Comparison of ENCODE assay signal across 7 cellular contexts in the genomic region with DNA sequence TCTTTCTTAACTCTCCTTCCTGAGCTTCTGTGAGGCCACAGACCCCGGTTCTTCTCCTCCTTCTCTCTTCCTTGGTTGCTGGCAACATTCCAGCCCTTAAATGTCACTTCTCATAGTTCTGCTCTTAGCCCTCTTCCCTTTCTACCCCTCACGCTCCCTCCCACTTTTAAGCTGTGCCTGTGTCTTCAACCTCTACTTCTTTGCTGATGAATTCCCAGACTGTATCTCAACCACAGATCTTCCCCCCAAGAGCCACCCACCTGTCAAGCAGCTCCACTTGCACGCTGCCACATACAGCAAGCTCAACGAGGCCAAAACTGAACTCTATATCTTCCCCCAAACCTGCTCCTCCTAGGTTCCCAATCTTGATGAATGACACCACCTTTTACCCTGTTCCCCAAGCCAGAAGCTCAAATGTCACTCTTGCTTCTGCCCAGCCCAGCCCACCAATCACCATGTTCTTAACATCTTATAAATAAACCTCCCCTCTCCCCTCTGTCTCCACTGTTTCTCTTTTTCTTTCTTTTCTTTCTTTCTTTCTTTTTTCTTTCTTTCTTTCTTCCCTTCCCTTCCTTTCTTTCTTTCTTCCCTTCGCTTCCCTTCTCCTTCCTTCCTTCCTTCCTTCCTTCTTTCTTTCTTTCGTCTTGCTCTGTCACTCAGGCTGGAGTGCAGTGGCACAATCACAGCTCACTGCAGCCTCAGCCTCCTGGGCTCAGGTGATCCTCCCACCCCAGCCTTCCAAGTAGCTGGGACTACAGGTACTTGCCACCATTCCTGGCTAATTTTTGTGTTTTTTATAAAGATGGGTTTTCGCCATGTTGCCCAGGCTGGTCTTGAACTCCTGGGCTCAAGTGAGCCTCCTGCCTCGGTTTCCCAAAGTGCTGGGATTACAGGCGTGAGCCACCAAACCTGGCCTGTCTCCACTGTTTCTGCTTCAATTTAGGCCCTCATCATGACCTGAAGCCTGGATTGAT. TPM values are rescaled to one million over a fixed set of nuclear protein-coding genes. Genes with fewer than 3 reads are reported as not detected.
DNase-seq lines count a peak whose midpoint lies in the region; ATAC-seq, FAIRE-seq and TF ChIP-seq lines count a peak whose summit lies in the region.

No MANE protein-coding gene starts in this region.

- no peaks in the 10 kb centered on the region for H3K9me2 ChIP-seq in GM23338 (ENCODE audit: insufficient read depth)

- no peaks in the 10 kb centered on the region for H3K36me3 Mint-ChIP-seq in GM23338 (ENCODE audit: low read depth)

- 67 to 81% (median 71%) methylated on average over 9 of the region's 9 CpGs for WGBS in small intestine, 3 donors

- no peak for DNase-seq in GM23338 (ENCODE audit: low spot score)
- no peak for DNase-seq in RWPE1 (ENCODE audit: low spot score)
- DNase-seq in central memory CD4-positive, alpha-beta T cell, result peak; percentile 23
- peak; percentile 39 for DNase-seq in stimulated activated CD8-positive, alpha-beta memory T cell treated with anti-CD3 and anti-CD28 coated beads, Interleukin-4, amount 100 ng/mL, for 24 hours (ENCODE audit: low read depth)
- DNase-seq in T-helper 9 cell, result no peak
- DNase-seq in omental fat pad (ENCODE audit: low spot score), result no peak
- DNase-seq in small intestine, result no peak

- peak overlapping the region; percentile 43; the same call in 1 of the 2 replicates for H2AFZ ChIP-seq in GM23338

- CTCF ChIA-PET in RWPE1 (lab: Yijun Ruan, JAX), result interaction anchor here (0.6 kb wide), 1 partner anchor 37 kb away, joined by 3 read pairs; no protein-coding TSS in a partner anchor

- H3K79me2 ChIP-seq in GM23338 (replicated peaks; ENCODE audit: insufficient read depth), result no peaks in the 10 kb centered on the region

- H3K4me3 Mint-ChIP-seq in GM23338, result no peak overlapping the region

- H3K27ac ChIP-seq in GM23338 (ENCODE audit: low read depth), result no peak overlapping the region
- H3K27ac ChIP-seq in RWPE1, result 0 out of 2 replicates have a peak overlapping the region, but pooled peaks have one; percentile 95
- peak overlapping the region in 1 of 2 donors; percentile 26 for H3K27ac ChIP-seq in small intestine (ENCODE audit: low read depth in 1 of 2, low read length in 1 of 2)

- ATAC-seq in GM23338, result no peak
- no peak for ATAC-seq in omental fat pad (ENCODE audit: low FRiP score)

- no peaks in the 10 kb centered on the region for H3K27me3 Mint-ChIP-seq in GM23338 (ENCODE audit: insufficient read depth, low read depth, poor library complexity)

- H3F3A ChIP-seq in GM23338 (replicated peaks; ENCODE audit: low read depth), result no peaks in the 10 kb centered on the region

- no peak overlapping the region for H3K4me2 ChIP-seq in GM23338

- H3K9me3 ChIP-seq in small intestine (ENCODE audit: control insufficient read depth, low read depth), result no peaks in the 10 kb centered on the region

- no peaks in the 10 kb centered on the region for H4K20me1 ChIP-seq in GM23338 (replicated peaks; ENCODE audit: insufficient read depth)

- no peaks in the 10 kb centered on the region for H3K9me3 Mint-ChIP-seq in GM23338

- no peak overlapping the region for H3K4me3 ChIP-seq in GM23338
- H3K4me3 ChIP-seq in small intestine (ENCODE audit: low read depth in 1 of 2, low read length in 2 of 2), result no peak overlapping the region

- H3K27ac Mint-ChIP-seq in GM23338, result no peak overlapping the region

- H3K36me3 ChIP-seq in GM23338 (ENCODE audit: insufficient read depth) (no peaks in the 10 kb centered on the region), small intestine (ENCODE audit: control insufficient read depth in 2 of 2, insufficient read depth in 2 of 2, low read length in 2 of 2) (no peaks in the 10 kb centered on the region)

- H3K4me1 ChIP-seq in GM23338 (ENCODE audit: insufficient read depth) (peaks cover 12% of the 10 kb centered on the region), small intestine (ENCODE audit: control insufficient read depth in 2 of 2, insufficient read depth in 1 of 2, low read depth in 1 of 2, low read length in 1 of 2) (peaks cover 9 to 14% of the 10 kb centered on the region in 2 donors)

- peaks cover 24% of the 10 kb centered on the region for H3K4me1 Mint-ChIP-seq in GM23338

- POLR2A ChIA-PET in RWPE1 (lab: Yijun Ruan, JAX; ENCODE audit: low non-redundant PET), result no interaction called here

- no peak for TF ChIP-seq CTCF in GM23338 (conservative IDR thresholded peaks at IDR 0.05; ENCODE audit: low read depth in 2 of 2)
- TF ChIP-seq CTCF in RWPE1 (conservative IDR thresholded peaks at IDR 0.05; ENCODE audit: low read depth), result no peak
- TF ChIP-seq CTCF in omental fat pad (IDR thresholded peaks at IDR 0.05), result no peak

- FAIRE-seq in small intestine (lab: Jason Lieb, UNC), result no peak

- H3K27me3 ChIP-seq in GM23338 (ENCODE audit: insufficient read depth) (no peaks in the 10 kb centered on the region), small intestine (ENCODE audit: control insufficient read depth in 2 of 2, insufficient read depth in 2 of 2, low read length in 2 of 2) (no peaks in the 10 kb centered on the region)

TF ChIP-seq in GM23338, 12 proteins besides CTCF, POLR2A, EP300 and RAD21:
- TF ChIP-seq, protein P1, sequence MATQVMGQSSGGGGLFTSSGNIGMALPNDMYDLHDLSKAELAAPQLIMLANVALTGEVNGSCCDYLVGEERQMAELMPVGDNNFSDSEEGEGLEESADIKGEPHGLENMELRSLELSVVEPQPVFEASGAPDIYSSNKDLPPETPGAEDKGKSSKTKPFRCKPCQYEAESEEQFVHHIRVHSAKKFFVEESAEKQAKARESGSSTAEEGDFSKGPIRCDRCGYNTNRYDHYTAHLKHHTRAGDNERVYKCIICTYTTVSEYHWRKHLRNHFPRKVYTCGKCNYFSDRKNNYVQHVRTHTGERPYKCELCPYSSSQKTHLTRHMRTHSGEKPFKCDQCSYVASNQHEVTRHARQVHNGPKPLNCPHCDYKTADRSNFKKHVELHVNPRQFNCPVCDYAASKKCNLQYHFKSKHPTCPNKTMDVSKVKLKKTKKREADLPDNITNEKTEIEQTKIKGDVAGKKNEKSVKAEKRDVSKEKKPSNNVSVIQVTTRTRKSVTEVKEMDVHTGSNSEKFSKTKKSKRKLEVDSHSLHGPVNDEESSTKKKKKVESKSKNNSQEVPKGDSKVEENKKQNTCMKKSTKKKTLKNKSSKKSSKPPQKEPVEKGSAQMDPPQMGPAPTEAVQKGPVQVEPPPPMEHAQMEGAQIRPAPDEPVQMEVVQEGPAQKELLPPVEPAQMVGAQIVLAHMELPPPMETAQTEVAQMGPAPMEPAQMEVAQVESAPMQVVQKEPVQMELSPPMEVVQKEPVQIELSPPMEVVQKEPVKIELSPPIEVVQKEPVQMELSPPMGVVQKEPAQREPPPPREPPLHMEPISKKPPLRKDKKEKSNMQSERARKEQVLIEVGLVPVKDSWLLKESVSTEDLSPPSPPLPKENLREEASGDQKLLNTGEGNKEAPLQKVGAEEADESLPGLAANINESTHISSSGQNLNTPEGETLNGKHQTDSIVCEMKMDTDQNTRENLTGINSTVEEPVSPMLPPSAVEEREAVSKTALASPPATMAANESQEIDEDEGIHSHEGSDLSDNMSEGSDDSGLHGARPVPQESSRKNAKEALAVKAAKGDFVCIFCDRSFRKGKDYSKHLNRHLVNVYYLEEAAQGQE (IDR thresholded peaks at IDR 0.05; ENCODE audit: unreplicated experiment), result no peak
- TF ChIP-seq EZH2 (IDR thresholded peaks at IDR 0.05; ENCODE audit: low read depth, unreplicated experiment) (no peak), STAT1 (IDR thresholded peaks at IDR 0.05; ENCODE audit: unreplicated experiment) (no peak), ZNF331 (CRISPR knock-in tag; IDR thresholded peaks at IDR 0.05; ENCODE audit: low read depth) (no peak), NANOG (IDR thresholded peaks at IDR 0.05; ENCODE audit: borderline replicate concordance) (no peak)
- TF ChIP-seq, protein P2, sequence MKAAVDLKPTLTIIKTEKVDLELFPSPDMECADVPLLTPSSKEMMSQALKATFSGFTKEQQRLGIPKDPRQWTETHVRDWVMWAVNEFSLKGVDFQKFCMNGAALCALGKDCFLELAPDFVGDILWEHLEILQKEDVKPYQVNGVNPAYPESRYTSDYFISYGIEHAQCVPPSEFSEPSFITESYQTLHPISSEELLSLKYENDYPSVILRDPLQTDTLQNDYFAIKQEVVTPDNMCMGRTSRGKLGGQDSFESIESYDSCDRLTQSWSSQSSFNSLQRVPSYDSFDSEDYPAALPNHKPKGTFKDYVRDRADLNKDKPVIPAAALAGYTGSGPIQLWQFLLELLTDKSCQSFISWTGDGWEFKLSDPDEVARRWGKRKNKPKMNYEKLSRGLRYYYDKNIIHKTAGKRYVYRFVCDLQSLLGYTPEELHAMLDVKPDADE (IDR thresholded peaks at IDR 0.05), result no peak

RNA-seq across cellular contexts. Expression of a gene that starts 19.8 kb away (rescaled TPM):
- total RNA-seq in GM23338 (2014; rRNA removed; shearing (Covaris generic)), result 260 and 354 TPM in 2 replicates
- 138 and 153 TPM in 2 replicates for polyA plus RNA-seq in GM23338 (2016; fragmentation: Nextera tagmentation; extraction: Ambion mirVana)
- total RNA-seq in omental fat pad, result 100 to 1,000 TPM; 216 to 385 (median 283) TPM
- polyA plus RNA-seq in small intestine, result 100 to 1,000 TPM; 115 to 129 (median 120) TPM

RNA-seq across cellular contexts. Expression of a gene that starts 55.7 kb away (rescaled TPM):
- total RNA-seq in GM23338 (2014; rRNA removed; shearing (Covaris generic)), result 251 and 263 TPM in 2 replicates
- 184 and 191 TPM in 2 replicates for polyA plus RNA-seq in GM23338 (2016; fragmentation: Nextera tagmentation; extraction: Ambion mirVana)
- 10 to 100 TPM; 49.6 to 63.5 (median 57.2) TPM for total RNA-seq in omental fat pad
- polyA plus RNA-seq in small intestine, result 10 to 100 TPM; 50.1 to 97.8 (median 57.6) TPM

Comparison
In these comparisons a context has a peak if more than half of its experiments do, and no peak if none do; other contexts are left out.
1. DNase-seq: peak in central memory CD4-positive, alpha-beta T cell (single experiment) and stimulated activated CD8-positive, alpha-beta memory T cell treated with anti-CD3 and anti-CD28 coated beads, Interleukin-4, amount 100 ng/mL, for 24 hours (single experiment); none in GM23338 (single experiment), RWPE1 (single experiment), T-helper 9 cell (single experiment), omental fat pad (single experiment) and small intestine (single experiment).